In the genomic region with DNA sequence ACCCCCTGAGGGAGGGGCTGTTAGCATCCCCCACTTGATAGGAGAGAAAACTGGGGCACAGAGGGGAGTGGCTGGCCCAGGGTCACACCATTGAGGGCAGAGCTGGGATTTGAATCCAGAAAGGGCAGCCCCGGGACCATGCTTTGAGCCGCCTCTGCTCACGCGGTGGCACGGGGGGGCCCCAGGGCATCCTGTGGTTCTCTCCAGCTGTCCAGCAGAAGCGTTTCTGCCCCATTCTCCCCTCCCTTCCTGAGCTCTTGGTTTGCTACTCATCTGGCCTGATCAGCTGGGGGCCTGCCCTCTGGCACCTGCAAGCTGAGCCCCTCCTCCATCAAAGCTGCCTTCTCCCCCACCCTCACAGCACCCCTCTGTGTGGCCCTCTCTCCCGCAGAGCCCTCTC, we compare ENCODE assay signal across 25 cellular contexts.
"Had no signal": no experiment of that assay in that cellular context is flagged by ENCODE, and none has a peak within 500 bp of the region (broad histone marks: within the 10 kb centered on the region; RNA-seq: fewer than 3 reads in every experiment).

No MANE protein-coding gene starts in this region.

- DNase-seq: activated B cell treated with CpG ODN at 0.5 μM for 24 hours; activated CD4-positive, alpha-beta T cell treated with anti-CD3 and anti-CD28 coated beads for 48 hours; activated CD4-positive, alpha-beta T cell treated with anti-CD3 and anti-CD28 coated beads, Interleukin-2, amount 50 U/mL, for 1 hour; activated CD4-positive, alpha-beta T cell treated with anti-CD3 and anti-CD28 coated beads, Interleukin-2, amount 50 U/mL, for 48 hours; activated CD8-positive, alpha-beta memory T cell treated with anti-CD3 and anti-CD28 coated beads for 24 hours; activated CD8-positive, alpha-beta T cell treated with anti-CD3 and anti-CD28 coated beads for 36 hours; activated effector memory CD4-positive, alpha-beta T cell treated with Interleukin-2 at 50 U/mL for 16 hours; activated gamma-delta T cell treated with Interleukin-2 at 50 U/mL for 16 hours; activated naive CD4-positive, alpha-beta T cell treated with anti-CD3 and anti-CD28 coated beads, Interleukin-2, amount 50 U/mL, for 16 hours; activated naive CD4-positive, alpha-beta T cell treated with Interleukin-2 at 50 U/mL for 16 hours; activated T-cell treated with anti-CD3 and anti-CD28 coated beads, Interleukin-2, amount 50 U/mL, for 4 hours; amniotic stem cell; anterior cingulate cortex; brain microvascular endothelial cell; dorsolateral prefrontal cortex; effector memory CD4-positive, alpha-beta T cell; endodermal cell; foreskin fibroblast; heart left ventricle; T-helper 17 cell; T1000 had no signal

- ATAC-seq: activated CD4-positive, CD25-positive, alpha-beta regulatory T cell treated with anti-CD3 and anti-CD28 coated beads, Interleukin-2, amount 50 U/mL, for 24 hours; activated CD8-positive, alpha-beta T cell treated with anti-CD3 and anti-CD28 coated beads for 36 hours; activated T-cell treated with anti-CD3 and anti-CD28 coated beads, Interleukin-2, amount 50 U/mL, for 4 hours; activated T-helper 17 cell treated with anti-CD3 and anti-CD28 coated beads, Interleukin-2, amount 50 U/mL, for 72 hours; heart left ventricle; T-helper 17 cell had no signal

- H3K4me3 ChIP-seq: coronary artery, dorsolateral prefrontal cortex, heart left ventricle had no signal

- H3K36me3 ChIP-seq: brain microvascular endothelial cell, heart left ventricle, WERI-Rb-1 had no signal

- H3K4me1 ChIP-seq: heart left ventricle had no signal

- H3K27me3 ChIP-seq: brain microvascular endothelial cell had no signal

- H3K27ac ChIP-seq: brain microvascular endothelial cell, coronary artery, dorsolateral prefrontal cortex, heart left ventricle, WERI-Rb-1 had no signal

- H3K9me3 ChIP-seq: heart left ventricle had no signal
